In genomic region chr2:144890828-144891227, GRCh38 we compare ENCODE assay signal across 8 cellular contexts.
DNase-seq lines count a peak whose midpoint lies in the region; ATAC-seq and TF ChIP-seq lines count a peak whose summit lies in the region.

No MANE protein-coding gene starts in this region.

- no peak for DNase-seq in CD8-positive, alpha-beta memory T cell
- DNase-seq in HCEC 1CT (peak; percentile 35), SK-N-DZ (ENCODE audit: low spot score) (peak; percentile 11), hepatic stellate cell (ENCODE audit: low spot score) (peak; percentile 5), stomach (no peak), GM13976 (ENCODE audit: low spot score) (no peak), LoVo (ENCODE audit: low spot score) (no peak)

- ATAC-seq in HG02623 (IDR thresholded peaks at IDR 0.05; ENCODE audit: unreplicated experiment): no peak

- intact Hi-C loops in stomach (cut with DNase I; ENCODE audit: low total_unique reads): no loop called here

- no peaks in the 10 kb centered on the region for H3K4me1 Mint-ChIP-seq in CD8-positive, alpha-beta memory T cell

- H3K4me1 ChIP-seq in CD8-positive, alpha-beta memory T cell (ENCODE audit: insufficient read depth, low read length): no peaks in the 10 kb centered on the region
- H3K4me1 ChIP-seq in stomach: peaks cover 0 to 9% (median 3%) of the 10 kb centered on the region in 4 donors

- H3K27ac ChIP-seq in CD8-positive, alpha-beta memory T cell (ENCODE audit: low read depth, low read length): peak overlapping the region; percentile 41
- no peak overlapping the region for H3K27ac ChIP-seq in stomach

- no peaks in the 10 kb centered on the region for H3K36me3 ChIP-seq in CD8-positive, alpha-beta memory T cell (ENCODE audit: insufficient read depth, low read length)
- no peaks in the 10 kb centered on the region for H3K36me3 ChIP-seq in stomach

- TF ChIP-seq CTCF in stomach (IDR thresholded peaks at IDR 0.05): no peak
- no peak for TF ChIP-seq CTCF in GM13976 (IDR thresholded peaks at IDR 0.05; ENCODE audit: borderline replicate concordance, control extremely low read depth, extremely low read depth, insufficient read depth, missing control alignments)

- H3K27ac Mint-ChIP-seq in CD8-positive, alpha-beta memory T cell: no peak overlapping the region

- no peak for TF ChIP-seq POLR2A in stomach (IDR thresholded peaks at IDR 0.05)

- POLR2A ChIA-PET in CD8-positive, alpha-beta memory T cell (lab: Charles Lee): no interaction called here

- in situ Hi-C loops in GM13976 (cut with MboI; ENCODE audit: low sequenced_read_pairs, unreplicated experiment): no loop called here

- no peak overlapping the region for H3K4me3 Mint-ChIP-seq in CD8-positive, alpha-beta memory T cell

- H3K36me3 Mint-ChIP-seq in CD8-positive, alpha-beta memory T cell: no peaks in the 10 kb centered on the region

- 32 to 50% (median 43%) methylated on average over 1 of the region's 1 CpG for WGBS in stomach, 5 donors

- CTCF ChIA-PET in CD8-positive, alpha-beta memory T cell (lab: Charles Lee): no interaction called here

- no peak overlapping the region for H3K4me3 ChIP-seq in CD8-positive, alpha-beta memory T cell (ENCODE audit: low read length)
- no peak overlapping the region for H3K4me3 ChIP-seq in stomach

- H3K27me3 ChIP-seq in CD8-positive, alpha-beta memory T cell (ENCODE audit: insufficient read depth, low read length, poor library complexity, severe bottlenecking): no peaks in the 10 kb centered on the region
- no peaks in the 10 kb centered on the region for H3K27me3 ChIP-seq in stomach

- no peak for TF ChIP-seq EP300 in stomach (IDR thresholded peaks at IDR 0.05)

- peaks cover 3 to 8% of the 10 kb centered on the region in 2 donors for H3K27me3 Mint-ChIP-seq in CD8-positive, alpha-beta memory T cell

- peaks cover 0 to 2% (median 0%) of the 10 kb centered on the region in 5 donors for H3K9me3 Mint-ChIP-seq in CD8-positive, alpha-beta memory T cell

- no peaks in the 10 kb centered on the region for H3K9me3 ChIP-seq in CD8-positive, alpha-beta memory T cell (ENCODE audit: low read length)
- no peaks in the 10 kb centered on the region for H3K9me3 ChIP-seq in stomach

Comparison
In these comparisons a context has a peak if more than half of its experiments do, and no peak if none do; other contexts are left out.
1. DNase-seq: peak in HCEC 1CT (single experiment), SK-N-DZ (single experiment) and hepatic stellate cell (single experiment); none in CD8-positive, alpha-beta memory T cell (0 of 5), stomach (single experiment), GM13976 (single experiment) and LoVo (single experiment).